Comparison of ENCODE assay signal across 20 cellular contexts in the genomic region with DNA sequence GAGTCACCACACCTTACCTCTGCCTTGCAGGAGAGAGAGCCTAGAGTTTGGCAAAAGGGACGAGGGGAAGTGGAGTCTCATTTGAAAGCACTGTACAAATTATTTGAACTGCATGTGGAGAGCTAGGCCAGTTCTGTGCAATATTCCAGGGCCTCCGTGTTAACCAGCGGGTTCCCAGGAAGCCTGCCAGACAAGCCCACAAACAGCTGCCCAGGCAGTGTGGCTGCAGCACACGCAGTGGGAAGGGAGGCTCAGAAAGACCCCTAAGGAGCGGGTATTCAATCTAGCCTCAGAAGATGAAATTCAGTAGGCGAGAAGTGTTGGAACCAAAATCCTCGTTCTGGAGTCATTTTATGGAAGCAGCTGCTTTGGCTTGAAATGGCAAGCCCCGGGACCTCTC. TPM values are rescaled to one million over a fixed set of nuclear protein-coding genes. Genes with fewer than 3 reads are reported as not detected.
"Had no signal": no experiment of that assay in that cellular context is flagged by ENCODE, and none has a peak within 500 bp of the region (broad histone marks: within the 10 kb centered on the region; RNA-seq: fewer than 3 reads in every experiment).

No MANE protein-coding gene starts in this region.

- H3K9me3 Mint-ChIP-seq: activated CD4-positive, alpha-beta T cell treated with anti-CD3 and anti-CD28 coated beads, Interleukin-2, amount 10 ng/mL, durations not matched to agents 7 days and 5 days; activated naive CD4-positive, alpha-beta T cell treated with anti-CD3 and anti-CD28 coated beads, Interleukin-2, amount 10 ng/mL, durations not matched to agents 7 days and 5 days; activated naive CD8-positive, alpha-beta T cell treated with anti-CD3 and anti-CD28 coated beads, Interleukin-2, amount 50 U/mL, for 24 hours; activated T-cell treated with anti-CD3 and anti-CD28 coated beads, Interleukin-2, amount 50 U/mL, for 4 hours; stimulated activated naive B cell treated with anti-CD40 and anti-IgM and Interleukin-4, amounts not matched to agents 10 μg/mL and 1 μg/mL and 100 μg/mL, for 72 hours had no signal

- DNase-seq: activated CD4-positive, alpha-beta T cell treated with anti-CD3 and anti-CD28 coated beads, Interleukin-2, amount 10 ng/mL, durations not matched to agents 7 days and 5 days; activated CD8-positive, alpha-beta memory T cell treated with anti-CD3 and anti-CD28 coated beads, Interleukin-2, amount 50 U/mL, for 4 hours; activated naive CD4-positive, alpha-beta T cell treated with anti-CD3 and anti-CD28 coated beads, Interleukin-2, amount 10 ng/mL, durations not matched to agents 7 days and 5 days; activated naive CD8-positive, alpha-beta T cell treated with anti-CD3 and anti-CD28 coated beads, Interleukin-2, amount 50 U/mL, for 24 hours; activated T-cell treated with anti-CD3 and anti-CD28 coated beads, Interleukin-2, amount 50 U/mL, for 4 hours; cerebellar nuclear complex; cortex of kidney; effector CD4-positive, alpha-beta T cell; gastrocnemius medialis; mammary epithelial cell; midbrain; pancreas; spleen; stimulated activated naive B cell treated with anti-CD40 and anti-IgM and Interleukin-4, amounts not matched to agents 10 μg/mL and 1 μg/mL and 100 μg/mL, for 72 hours; T-helper 9 cell; thyroid gland had no signal

- H3K36me3 Mint-ChIP-seq: activated naive CD4-positive, alpha-beta T cell treated with anti-CD3 and anti-CD28 coated beads, Interleukin-2, amount 10 ng/mL, durations not matched to agents 7 days and 5 days; stimulated activated naive B cell treated with anti-CD40 and anti-IgM and Interleukin-4, amounts not matched to agents 10 μg/mL and 1 μg/mL and 100 μg/mL, for 72 hours had no signal

- H3K27me3 ChIP-seq: breast epithelium, gastrocnemius medialis, pancreas, thyroid gland had no signal

- H3K4me1 Mint-ChIP-seq: activated CD4-positive, alpha-beta T cell treated with anti-CD3 and anti-CD28 coated beads, Interleukin-2, amount 10 ng/mL, durations not matched to agents 7 days and 5 days; activated naive CD4-positive, alpha-beta T cell treated with anti-CD3 and anti-CD28 coated beads, Interleukin-2, amount 10 ng/mL, durations not matched to agents 7 days and 5 days; activated naive CD8-positive, alpha-beta T cell treated with anti-CD3 and anti-CD28 coated beads, Interleukin-2, amount 50 U/mL, for 24 hours; stimulated activated naive B cell treated with anti-CD40 and anti-IgM and Interleukin-4, amounts not matched to agents 10 μg/mL and 1 μg/mL and 100 μg/mL, for 72 hours had no signal

- H3K9me3 ChIP-seq: breast epithelium, gastrocnemius medialis, pancreas, spleen, thyroid gland had no signal

- H3K36me3 ChIP-seq: breast epithelium, gastrocnemius medialis, pancreas, spleen, thyroid gland had no signal

- H3K4me3 Mint-ChIP-seq: activated CD4-positive, alpha-beta T cell treated with anti-CD3 and anti-CD28 coated beads, Interleukin-2, amount 10 ng/mL, durations not matched to agents 7 days and 5 days; activated naive CD4-positive, alpha-beta T cell treated with anti-CD3 and anti-CD28 coated beads, Interleukin-2, amount 10 ng/mL, durations not matched to agents 7 days and 5 days; activated naive CD8-positive, alpha-beta T cell treated with anti-CD3 and anti-CD28 coated beads, Interleukin-2, amount 50 U/mL, for 24 hours; activated T-cell treated with anti-CD3 and anti-CD28 coated beads, Interleukin-2, amount 50 U/mL, for 4 hours; stimulated activated naive B cell treated with anti-CD40 and anti-IgM and Interleukin-4, amounts not matched to agents 10 μg/mL and 1 μg/mL and 100 μg/mL, for 72 hours had no signal

- H3K27ac Mint-ChIP-seq: activated CD4-positive, alpha-beta T cell treated with anti-CD3 and anti-CD28 coated beads, Interleukin-2, amount 10 ng/mL, durations not matched to agents 7 days and 5 days; activated naive CD4-positive, alpha-beta T cell treated with anti-CD3 and anti-CD28 coated beads, Interleukin-2, amount 10 ng/mL, durations not matched to agents 7 days and 5 days; activated naive CD8-positive, alpha-beta T cell treated with anti-CD3 and anti-CD28 coated beads, Interleukin-2, amount 50 U/mL, for 24 hours; stimulated activated naive B cell treated with anti-CD40 and anti-IgM and Interleukin-4, amounts not matched to agents 10 μg/mL and 1 μg/mL and 100 μg/mL, for 72 hours had no signal

- H3K4me3 ChIP-seq: breast epithelium, gastrocnemius medialis, pancreas, spleen, thyroid gland had no signal

- H3K27ac ChIP-seq: breast epithelium, gastrocnemius medialis, pancreas, spleen, thyroid gland had no signal

RNA-seq across cellular contexts. Expression of gene CNGA3, which starts 30.7 kb away (rescaled TPM):
- total RNA-seq: activated CD4-positive, alpha-beta T cell treated with anti-CD3 and anti-CD28 coated beads, Interleukin-2, amount 10 ng/mL, durations not matched to agents 7 days and 5 days; activated T-cell treated with anti-CD3 and anti-CD28 coated beads, Interleukin-2, amount 50 U/mL, for 4 hours; esophagus mucosa; left lobe of liver; mammary epithelial cell; sciatic nerve; spleen had no signal
- polyA plus RNA-seq: mammary epithelial cell, spleen had no signal
